9 cellular contexts compared by ENCODE assay signal in genomic region chr4:77126844-77127614, GRCh38. TPM values are rescaled to one million over a fixed set of nuclear protein-coding genes. Genes with fewer than 3 reads are reported as not detected.
A peak's percentile ranks its signal among the peaks of the same experiment; 100 is the strongest.
DNase-seq lines count a peak whose midpoint lies in the region; ATAC-seq and TF ChIP-seq lines count a peak whose summit lies in the region.
"Had no signal": no experiment of that assay in that cellular context is flagged by ENCODE, and none has a peak within 500 bp of the region (broad histone marks: within the 10 kb centered on the region; RNA-seq: fewer than 3 reads in every experiment).

No MANE protein-coding gene starts in this region.

- peak overlapping the region; percentile 0 to 51 (median 24) for H3K4me3 Mint-ChIP-seq in CD4-positive, CD25-positive, alpha-beta regulatory T cell
- H3K4me3 Mint-ChIP-seq in dendritic cell treated with granulocyte-macrophage colony-stimulating factor and Interleukin-4, amounts not matched to agents 40 ng/mL and 50 ng/mL, for 4 days, result no peak overlapping the region
- no peak overlapping the region for H3K4me3 Mint-ChIP-seq in activated CD4-positive, alpha-beta T cell treated with anti-CD3 and anti-CD28 coated beads, Interleukin-2, amount 10 ng/mL, durations not matched to agents 24 days and 14 days

- no peaks in the 10 kb centered on the region for H3K9me3 ChIP-seq in CD4-positive, CD25-positive, alpha-beta regulatory T cell (ENCODE audit: control insufficient read depth in 2 of 2, low read length in 2 of 2)
- H3K9me3 ChIP-seq in osteoblast (ENCODE audit: low read depth, low read length), result no peaks in the 10 kb centered on the region

- peaks cover 0 to 1% (median 0%) of the 10 kb centered on the region in 7 donors for H3K9me3 Mint-ChIP-seq in CD4-positive, CD25-positive, alpha-beta regulatory T cell
- H3K9me3 Mint-ChIP-seq in dendritic cell treated with granulocyte-macrophage colony-stimulating factor and Interleukin-4, amounts not matched to agents 40 ng/mL and 50 ng/mL, for 4 days, result no peaks in the 10 kb centered on the region
- peaks cover 3% of the 10 kb centered on the region for H3K9me3 Mint-ChIP-seq in activated CD4-positive, alpha-beta T cell treated with anti-CD3 and anti-CD28 coated beads, Interleukin-2, amount 10 ng/mL, durations not matched to agents 24 days and 14 days

- H3K36me3 Mint-ChIP-seq in CD4-positive, CD25-positive, alpha-beta regulatory T cell, result no peaks in the 10 kb centered on the region
- no peaks in the 10 kb centered on the region for H3K36me3 Mint-ChIP-seq in dendritic cell treated with granulocyte-macrophage colony-stimulating factor and Interleukin-4, amounts not matched to agents 40 ng/mL and 50 ng/mL, for 4 days (ENCODE audit: low read depth)
- no peaks in the 10 kb centered on the region for H3K36me3 Mint-ChIP-seq in activated CD4-positive, alpha-beta T cell treated with anti-CD3 and anti-CD28 coated beads, Interleukin-2, amount 10 ng/mL, durations not matched to agents 24 days and 14 days (ENCODE audit: low read depth)

- ATAC-seq in CD4-positive, CD25-positive, alpha-beta regulatory T cell (ENCODE audit: low read depth in 2 of 2), result peak; percentile 55 to 74
- peak; percentile 85 for ATAC-seq in GM21381 (IDR thresholded peaks at IDR 0.05; ENCODE audit: unreplicated experiment)
- peak; percentile 87 for ATAC-seq in HG03460 (IDR thresholded peaks at IDR 0.05; ENCODE audit: unreplicated experiment)

- peak overlapping the region; percentile 53 to 87 (median 70) for H3K27ac Mint-ChIP-seq in CD4-positive, CD25-positive, alpha-beta regulatory T cell
- H3K27ac Mint-ChIP-seq in dendritic cell treated with granulocyte-macrophage colony-stimulating factor and Interleukin-4, amounts not matched to agents 40 ng/mL and 50 ng/mL, for 4 days, result peak overlapping the region; percentile 79
- H3K27ac Mint-ChIP-seq in activated CD4-positive, alpha-beta T cell treated with anti-CD3 and anti-CD28 coated beads, Interleukin-2, amount 10 ng/mL, durations not matched to agents 24 days and 14 days, result no peak overlapping the region

- intact Hi-C loops in dendritic cell treated with granulocyte-macrophage colony-stimulating factor and Interleukin-4, amounts not matched to agents 40 ng/mL and 50 ng/mL, for 4 days (cut with micrococcal nuclease), result no loop called here
- intact Hi-C loops in activated CD4-positive, alpha-beta T cell treated with anti-CD3 and anti-CD28 coated beads, Interleukin-2, amount 10 ng/mL, durations not matched to agents 24 days and 14 days (cut with micrococcal nuclease), result no loop called here

- H2AFZ ChIP-seq in osteoblast (ENCODE audit: low read length), result no peak overlapping the region

- peak overlapping the region; percentile 41 for H3K4me3 ChIP-seq in CD4-positive, CD25-positive, alpha-beta regulatory T cell (ENCODE audit: low read depth, low read length)
- no peak overlapping the region for H3K4me3 ChIP-seq in osteoblast (ENCODE audit: insufficient read depth, low read length)

- no peaks in the 10 kb centered on the region for H3K79me2 ChIP-seq in osteoblast (ENCODE audit: insufficient read depth, low read length)

- peaks cover 2% of the 10 kb centered on the region for H3K27me3 ChIP-seq in CD4-positive, CD25-positive, alpha-beta regulatory T cell (ENCODE audit: control insufficient read depth, insufficient read depth, low read length)
- H3K27me3 ChIP-seq in osteoblast (ENCODE audit: insufficient read depth, low read length), result peaks cover 39% of the 10 kb centered on the region

- peaks cover under 1% of the 10 kb centered on the region for H3K27me3 Mint-ChIP-seq in CD4-positive, CD25-positive, alpha-beta regulatory T cell
- H3K27me3 Mint-ChIP-seq in dendritic cell treated with granulocyte-macrophage colony-stimulating factor and Interleukin-4, amounts not matched to agents 40 ng/mL and 50 ng/mL, for 4 days, result no peaks in the 10 kb centered on the region
- peaks cover 25% of the 10 kb centered on the region for H3K27me3 Mint-ChIP-seq in activated CD4-positive, alpha-beta T cell treated with anti-CD3 and anti-CD28 coated beads, Interleukin-2, amount 10 ng/mL, durations not matched to agents 24 days and 14 days

- peaks cover 10 to 29% (median 19%) of the 10 kb centered on the region in 4 donors for H3K4me1 Mint-ChIP-seq in CD4-positive, CD25-positive, alpha-beta regulatory T cell
- H3K4me1 Mint-ChIP-seq in dendritic cell treated with granulocyte-macrophage colony-stimulating factor and Interleukin-4, amounts not matched to agents 40 ng/mL and 50 ng/mL, for 4 days (ENCODE audit: low read depth), result peaks cover 49% of the 10 kb centered on the region
- peaks cover 3% of the 10 kb centered on the region for H3K4me1 Mint-ChIP-seq in activated CD4-positive, alpha-beta T cell treated with anti-CD3 and anti-CD28 coated beads, Interleukin-2, amount 10 ng/mL, durations not matched to agents 24 days and 14 days

- DNase-seq in CD4-positive, CD25-positive, alpha-beta regulatory T cell, result peak in 1 of 3 donors; percentile 26
- no peak for DNase-seq in activated CD4-positive, alpha-beta T cell treated with anti-CD3 and anti-CD28 coated beads, Interleukin-2, amount 10 ng/mL, durations not matched to agents 24 days and 14 days
- DNase-seq in kidney tubule cell (ENCODE audit: low spot score) (no peak), osteoblast (ENCODE audit: insufficient read length, low spot score, missing footprints) (no peak)
- no peak for DNase-seq in activated CD4-positive, CD25-positive, alpha-beta regulatory T cell (lab: John Stamatoyannopoulos, UW)
- DNase-seq: NCI-H524 treated with DMSO at 0.1 percent for 48 hours had no signal

- no peaks in the 10 kb centered on the region for H4K20me1 ChIP-seq in osteoblast (ENCODE audit: insufficient read depth, low read length)

- peak overlapping the region; percentile 62 for H3K27ac ChIP-seq in CD4-positive, CD25-positive, alpha-beta regulatory T cell (ENCODE audit: insufficient read depth, low read length, poor library complexity, severe bottlenecking)
- no peak overlapping the region for H3K27ac ChIP-seq in osteoblast (ENCODE audit: low read depth, low read length)

- no peak for TF ChIP-seq CTCF in osteoblast (IDR thresholded peaks at IDR 0.05; ENCODE audit: extremely low read depth, low read depth, low read length)

- peaks cover 21% of the 10 kb centered on the region for H3K4me1 ChIP-seq in CD4-positive, CD25-positive, alpha-beta regulatory T cell (ENCODE audit: control insufficient read depth, insufficient read depth, low read length, poor library complexity, severe bottlenecking)
- no peaks in the 10 kb centered on the region for H3K4me1 ChIP-seq in osteoblast (ENCODE audit: insufficient read depth, low read length)

- H3K36me3 ChIP-seq in CD4-positive, CD25-positive, alpha-beta regulatory T cell (ENCODE audit: control insufficient read depth, insufficient read depth, low read length), result no peaks in the 10 kb centered on the region
- no peaks in the 10 kb centered on the region for H3K36me3 ChIP-seq in osteoblast (ENCODE audit: insufficient read depth, low read length)

- no peak overlapping the region for H3K4me2 ChIP-seq in osteoblast (ENCODE audit: insufficient read depth, low read length)

RNA-seq across cellular contexts. Expression of gene CCNG2, which starts 30.0 kb away (rescaled TPM):
- 80.6 TPM for total RNA-seq in CD4-positive, CD25-positive, alpha-beta regulatory T cell
- 10 to 100 TPM; 35.0 to 45.0 (median 38.7) TPM for polyA plus RNA-seq in CD4-positive, CD25-positive, alpha-beta regulatory T cell
- total RNA-seq in activated CD4-positive, alpha-beta T cell treated with anti-CD3 and anti-CD28 coated beads, Interleukin-2, amount 10 ng/mL, durations not matched to agents 24 days and 14 days, result 10.4 and 11.1 TPM in 2 replicates
- 45.4 and 49.2 TPM in 2 replicates for total RNA-seq in osteoblast

RNA-seq across cellular contexts. Expression of gene CCNI, which starts 51.2 kb away (rescaled TPM):
- total RNA-seq in CD4-positive, CD25-positive, alpha-beta regulatory T cell, result 359 TPM
- polyA plus RNA-seq in CD4-positive, CD25-positive, alpha-beta regulatory T cell, result 100 to 1,000 TPM; 400 to 431 (median 408) TPM
- total RNA-seq in activated CD4-positive, alpha-beta T cell treated with anti-CD3 and anti-CD28 coated beads, Interleukin-2, amount 10 ng/mL, durations not matched to agents 24 days and 14 days, result 214 TPM in 2 replicates
- total RNA-seq in osteoblast, result 229 and 243 TPM in 2 replicates

Comparison
In these comparisons a context has a peak if more than half of its experiments do, and no peak if none do; other contexts are left out.
1. H3K4me3 Mint-ChIP-seq: peak in CD4-positive, CD25-positive, alpha-beta regulatory T cell (4 of 4); none in dendritic cell treated with granulocyte-macrophage colony-stimulating factor and Interleukin-4, amounts not matched to agents 40 ng/mL and 50 ng/mL, for 4 days (single experiment) and activated CD4-positive, alpha-beta T cell treated with anti-CD3 and anti-CD28 coated beads, Interleukin-2, amount 10 ng/mL, durations not matched to agents 24 days and 14 days (single experiment).
2. Peak in every context shown above with its lines, with median percentiles within 50 percentile points of each other: ATAC-seq.